8 cellular contexts compared by ENCODE assay signal in genomic region chr9:14348241-14349140, GRCh38. TPM values are rescaled to one million over a fixed set of nuclear protein-coding genes. Genes with fewer than 3 reads are reported as not detected.
DNase-seq lines count a peak whose midpoint lies in the region; ATAC-seq, FAIRE-seq and TF ChIP-seq lines count a peak whose summit lies in the region.

No MANE protein-coding gene starts in this region.

- no peak for TF ChIP-seq POLR2A in A549 (IDR thresholded peaks at IDR 0.05; ENCODE audit: low read length)

- POLR2A ChIA-PET in A549 (lab: Yijun Ruan, JAX) = interaction anchor here (1.4 to 2.9 kb wide), 5 partner anchors 22 to 34 kb away, joined by 3 to 11 read pairs (median 6); partner anchors contain the start of gene NFIB

- CTCF ChIA-PET in A549 (lab: Yijun Ruan, JAX) = interaction anchor here (0.8 to 2.5 kb wide), 17 partner anchors 11 to 1259 kb away, joined by 3 to 8 read pairs (median 4); no protein-coding TSS in a partner anchor

- 65% methylated on average over 45 of the region's 45 CpGs for WGBS in A549 (ENCODE audit: missing lambda C conversion rate)

- DNase-seq in A549 (ENCODE audit: low read depth in 1 of 2, low spot score in 1 of 2) = no peak
- DNase-seq in NT2/D1 (ENCODE audit: low read depth, low spot score) = no peak
- DNase-seq in fibroblast of villous mesenchyme (ENCODE audit: low read depth) = peak; percentile 11
- peak; percentile 32 for DNase-seq in myocyte (ENCODE audit: low read depth)
- no peak for DNase-seq in EL
- DNase-seq in activated T-cell treated with anti-CD3 and anti-CD28 coated beads, Interleukin-2, amount 50 U/mL, for 1 hour = no peak

- no peaks in the 10 kb centered on the region for H3K9me3 ChIP-seq in A549
- no peaks in the 10 kb centered on the region for H3K9me3 ChIP-seq in NT2/D1 (ENCODE audit: insufficient read depth, low read length)

- H3K4me3 ChIP-seq in A549 (peak overlapping the region; percentile 55), NT2/D1 (ENCODE audit: insufficient read length, low read depth) (peak overlapping the region; percentile 63), fibroblast of villous mesenchyme (ENCODE audit: low read depth, low read length) (no peak overlapping the region)

- no peak for FAIRE-seq in A549 (lab: Jason Lieb, UNC)

- no peak for TF ChIP-seq EP300 in A549 (IDR thresholded peaks at IDR 0.05)

- peaks cover 97% of the 10 kb centered on the region for H3K27me3 ChIP-seq in NT2/D1 (ENCODE audit: insufficient read depth, insufficient read length)

- peak overlapping the region; percentile 80 for H3K4me2 ChIP-seq in A549

- TF ChIP-seq RAD21 in A549 (conservative IDR thresholded peaks at IDR 0.05 in 1 of 2, IDR thresholded peaks at IDR 0.05 in 1 of 2) = no peak

- H3K9ac ChIP-seq in NT2/D1 (ENCODE audit: insufficient read length, low read depth) = peak overlapping the region; percentile 61

- H3K36me3 ChIP-seq in NT2/D1 (ENCODE audit: insufficient read depth, insufficient read length, low read length) = no peaks in the 10 kb centered on the region

- H3K27ac ChIP-seq in A549 = peak overlapping the region; percentile 59 to 83

- no peak for TF ChIP-seq CTCF in A549 (IDR thresholded peaks at IDR 0.05)
- no peak for TF ChIP-seq CTCF in fibroblast of villous mesenchyme (IDR thresholded peaks at IDR 0.05; ENCODE audit: insufficient read depth, low read depth, low read length)

- peaks cover 13% of the 10 kb centered on the region; the same call in 1 of the 3 replicates for H3K4me1 ChIP-seq in A549
- peaks cover 10% of the 10 kb centered on the region for H3K4me1 ChIP-seq in NT2/D1 (ENCODE audit: insufficient read depth, insufficient read length)

- ATAC-seq in A549 (peak in 1 of 2 experiments; percentile 2; a peak in 1 of 6 replicates), HG02571 (IDR thresholded peaks at IDR 0.05; ENCODE audit: unreplicated experiment) (no peak), HG02642 (IDR thresholded peaks at IDR 0.05; ENCODE audit: poor library complexity, unreplicated experiment) (no peak)

TF ChIP-seq in A549, 52 proteins besides CTCF, POLR2A, EP300 and RAD21:
- TF ChIP-seq NFE2L2 (conservative IDR thresholded peaks at IDR 0.05; ENCODE audit: low read length) (no peak), FOSB (CRISPR knock-in tag; IDR thresholded peaks at IDR 0.05) (no peak), ZNF302 (CRISPR knock-in tag; IDR thresholded peaks at IDR 0.05) (no peak), USF2 (IDR thresholded peaks at IDR 0.05) (no peak), CBX2 (IDR thresholded peaks at IDR 0.05; ENCODE audit: borderline replicate concordance, low read depth) (no peak), RNF2 (IDR thresholded peaks at IDR 0.05; ENCODE audit: borderline replicate concordance, low read depth) (no peak), PHF8 (IDR thresholded peaks at IDR 0.05; ENCODE audit: borderline replicate concordance, low read depth) (no peak), SREBF2 (IDR thresholded peaks at IDR 0.05) (no peak), HOXB5 (CRISPR knock-in tag; IDR thresholded peaks at IDR 0.05) (no peak), SMC3 (IDR thresholded peaks at IDR 0.05) (no peak), RFX5 (IDR thresholded peaks at IDR 0.05) (no peak), JUN (IDR thresholded peaks at IDR 0.05) (no peak), RARB (CRISPR knock-in tag; IDR thresholded peaks at IDR 0.05) (no peak), CBX8 (IDR thresholded peaks at IDR 0.05) (no peak), HOXB13 (CRISPR knock-in tag; IDR thresholded peaks at IDR 0.05; ENCODE audit: low read depth) (no peak)
TF ChIP-seq in A549: peak in this region for 0.

RNA-seq across cellular contexts. Expression of gene NFIB, which starts 34.5 kb away (rescaled TPM):
- polyA plus RNA-seq in A549 (2011; rRNA removed) = 21.7 and 27.1 TPM in 2 replicates
- polyA plus RNA-seq in A549 (2012; cell fraction: cytosol; rRNA removed) = 7.4 and 8.2 TPM in 2 replicates
- 7.4 and 11.4 TPM in 2 replicates for polyA plus RNA-seq in A549 (2012; cell fraction: nucleus; rRNA removed)
- polyA plus RNA-seq in A549 (2017; fragmentation: RNase III; extraction: RNeasy Plus Mini Kit Qiagen cat#74134 plus additional on column Dnase treatment) = 10.7 to 13.2 TPM (median 12.0 TPM) in 3 replicates
- polyA minus RNA-seq in A549 (2011; rRNA and poly(A)+ RNA removed) = 59.3 and 63.6 TPM in 2 replicates
- 5.8 and 12.1 TPM in 2 replicates for total RNA-seq in fibroblast of villous mesenchyme
- 8.9 and 9.1 TPM in 2 replicates for total RNA-seq in myocyte
- 7.0 TPM for polyA plus RNA-seq in myocyte (2012)

Comparison
In these comparisons a context has a peak if more than half of its experiments do, and no peak if none do; other contexts are left out.
1. DNase-seq: peak in fibroblast of villous mesenchyme (single experiment) and myocyte (single experiment); none in A549 (0 of 2), NT2/D1 (single experiment), EL (single experiment) and activated T-cell treated with anti-CD3 and anti-CD28 coated beads, Interleukin-2, amount 50 U/mL, for 1 hour (single experiment).